In the genomic region with DNA sequence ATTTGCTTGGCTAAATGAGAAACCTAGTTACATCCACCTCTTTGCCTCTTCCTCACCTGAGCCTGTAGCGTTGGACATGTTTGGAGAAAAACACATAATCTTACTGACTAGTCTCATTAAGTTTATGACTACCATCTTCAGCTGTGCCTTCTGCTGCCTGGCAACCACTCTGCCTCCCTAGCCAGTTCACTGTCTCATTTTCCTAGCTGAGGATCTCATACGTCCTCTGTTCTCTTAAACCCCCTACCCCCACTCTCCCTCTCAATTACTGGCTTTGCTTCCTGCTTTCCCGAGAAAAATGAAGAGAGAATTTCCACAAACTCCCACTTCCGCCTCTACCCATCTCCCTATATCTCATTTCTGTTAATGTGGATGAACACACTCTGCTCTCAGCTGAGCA, we compare ENCODE assay signal across 16 cellular contexts.
DNase-seq lines count a peak whose midpoint lies in the region; TF ChIP-seq lines count a peak whose summit lies in the region.
"Had no signal": no experiment of that assay in that cellular context is flagged by ENCODE, and none has a peak within 500 bp of the region (broad histone marks: within the 10 kb centered on the region; RNA-seq: fewer than 3 reads in every experiment).

No MANE protein-coding gene starts in this region.

- no TSS peak for BruUV-seq in OCI-LY7 (replicated peaks; lab: Mats Ljungman, UMichigan)

- H3K79me2 ChIP-seq in MM.1S (ENCODE audit: low read length): no peaks in the 10 kb centered on the region
- H3K79me2 ChIP-seq in OCI-LY7 (ENCODE audit: insufficient read depth, low read depth, low read length): no peaks in the 10 kb centered on the region

- H3K9me2 ChIP-seq in MM.1S (replicated peaks; ENCODE audit: insufficient read depth, low read length) (no peaks in the 10 kb centered on the region), OCI-LY7 (ENCODE audit: insufficient read depth, low read length) (no peaks in the 10 kb centered on the region)

- CTCF ChIA-PET in OCI-LY7 (lab: Charles Lee; ENCODE audit: unreplicated experiment): no interaction called here

- no peaks in the 10 kb centered on the region for H3K36me3 ChIP-seq in MM.1S (replicated peaks; ENCODE audit: insufficient read depth, low read length)
- H3K36me3 ChIP-seq in OCI-LY7 (ENCODE audit: insufficient read depth, low read length): no peaks in the 10 kb centered on the region

- no peaks in the 10 kb centered on the region for H3K27me3 ChIP-seq in MM.1S (replicated peaks; ENCODE audit: insufficient read depth, low read length)

- intact Hi-C loops in OCI-LY7 (cut with micrococcal nuclease; ENCODE audit: unreplicated experiment): loop anchor here (5.0 kb wide), 1 partner anchor 171 kb away; no protein-coding TSS in a partner anchor
- intact Hi-C loops in posterior vena cava (cut with DNase I): no loop called here

- H3K9ac ChIP-seq in MM.1S (ENCODE audit: low read length): no peak overlapping the region
- H3K9ac ChIP-seq: GM23248 had no signal

- H3K9me3 ChIP-seq in MM.1S (replicated peaks; ENCODE audit: insufficient read depth, low read length) (no peaks in the 10 kb centered on the region), OCI-LY7 (ENCODE audit: low read length) (no peaks in the 10 kb centered on the region)

- peaks cover 15% of the 10 kb centered on the region for H3K4me1 ChIP-seq in MM.1S (ENCODE audit: low read length)
- H3K4me1 ChIP-seq in OCI-LY7 (ENCODE audit: insufficient read depth, low read length, poor library complexity, severe bottlenecking): peaks cover 28% of the 10 kb centered on the region

- H4K20me1 ChIP-seq in MM.1S (ENCODE audit: insufficient read depth, low read length): no peaks in the 10 kb centered on the region
- H4K20me1 ChIP-seq in OCI-LY7 (ENCODE audit: insufficient read depth, low read length): no peaks in the 10 kb centered on the region

- H3K4me2 ChIP-seq in MM.1S (ENCODE audit: low read depth, low read length) (peak overlapping the region; percentile 35; the same call in 1 of the 2 replicates), OCI-LY7 (ENCODE audit: low read length) (peak overlapping the region; percentile 72)

- H3K4me3 ChIP-seq in MM.1S (ENCODE audit: low read length) (no peak overlapping the region), OCI-LY7 (ENCODE audit: low read depth, low read length, poor library complexity, severe bottlenecking) (peak overlapping the region; percentile 35)
- H3K4me3 ChIP-seq: GM23248 had no signal

- H2AFZ ChIP-seq in MM.1S (ENCODE audit: low read length) (no peak overlapping the region), OCI-LY7 (ENCODE audit: low read length) (peak overlapping the region; percentile 98)

- DNase-seq in DMS 273 (lab: John Stamatoyannopoulos, UW; ENCODE audit: unreplicated experiment) (peak; percentile 10), DMS 273 treated with DMSO at 0.1 percent for 48 hours (lab: John Stamatoyannopoulos, UW) (no peak), MM.1S (no peak), OCI-LY7 (ENCODE audit: low spot score) (no peak), myocyte (ENCODE audit: low read depth) (peak; percentile 33), NCI-H1436 (lab: John Stamatoyannopoulos, UW) (no peak), NCI-H1930 (lab: John Stamatoyannopoulos, UW) (no peak), posterior vena cava (ENCODE audit: low spot score) (no peak)
- DNase-seq: COR-L47, DMS79, GDM1, GM23248, KG1, NCI-H2081 had no signal

- POLR2A ChIA-PET in OCI-LY7 (lab: Charles Lee): interaction anchor here (1.3 kb wide), 1 partner anchor 12 kb away, joined by 4 read pairs; no protein-coding TSS in a partner anchor

- H3K27ac ChIP-seq in MM.1S (ENCODE audit: low read length) (no peak overlapping the region), OCI-LY7 (ENCODE audit: low read depth, low read length, poor library complexity, severe bottlenecking) (peak overlapping the region; percentile 18)
- H3K27ac ChIP-seq: 22Rv1, C4-2B, GM23248 had no signal

- TF ChIP-seq CTCF in MM.1S (IDR thresholded peaks at IDR 0.05; ENCODE audit: low read length) (no peak), OCI-LY7 (conservative IDR thresholded peaks at IDR 0.05; ENCODE audit: low read length) (no peak)

- no peaks in the 10 kb centered on the region for H3F3A ChIP-seq in MM.1S (ENCODE audit: insufficient read depth, low read length)

Comparison
In these comparisons a context has a peak if more than half of its experiments do, and no peak if none do; other contexts are left out.
1. DNase-seq: peak in DMS 273 (single experiment) and myocyte (single experiment); none in DMS 273 treated with DMSO at 0.1 percent for 48 hours (single experiment), MM.1S (single experiment), OCI-LY7 (single experiment), NCI-H1436 (single experiment), NCI-H1930 (0 of 2) and posterior vena cava (single experiment).